9 cellular contexts compared by ENCODE assay signal in the genomic region with DNA sequence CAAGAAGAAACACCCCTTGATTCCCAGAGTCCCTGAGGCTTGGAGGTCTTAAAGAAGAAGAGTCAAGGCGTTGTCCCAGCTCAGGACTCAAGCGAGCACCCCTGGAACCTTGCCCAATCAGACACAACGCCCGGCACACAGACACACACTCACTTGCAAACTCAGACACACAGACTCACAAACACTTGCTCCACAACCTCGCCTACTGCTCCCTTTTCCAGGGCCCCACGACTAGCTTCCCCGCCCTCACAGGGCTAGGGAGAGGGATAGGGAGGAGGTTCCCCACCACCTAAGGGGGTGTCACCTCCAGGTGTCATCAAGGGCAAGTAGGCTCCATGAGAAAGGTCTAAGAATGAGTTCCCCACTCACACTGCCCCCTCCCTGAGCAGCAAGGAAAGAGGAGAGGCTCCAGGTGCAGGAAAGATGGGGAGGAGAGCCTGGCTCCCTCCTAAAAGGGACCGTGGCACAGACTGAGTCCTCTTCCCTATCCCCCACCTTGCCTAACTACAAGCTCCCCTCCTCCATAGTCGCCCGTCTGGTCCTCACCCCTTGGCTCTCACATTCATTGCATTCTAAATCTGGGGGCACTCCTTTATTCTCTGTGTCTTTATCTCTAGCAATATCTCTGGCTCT. TPM values are rescaled to one million over a fixed set of nuclear protein-coding genes. Genes with fewer than 3 reads are reported as not detected.
DNase-seq lines count a peak whose midpoint lies in the region; ATAC-seq, FAIRE-seq and TF ChIP-seq lines count a peak whose summit lies in the region.
"Had no signal": no experiment of that assay in that cellular context is flagged by ENCODE, and none has a peak within 500 bp of the region (broad histone marks: within the 10 kb centered on the region; RNA-seq: fewer than 3 reads in every experiment).

No MANE protein-coding gene starts in this region.

- H3K4me1 ChIP-seq in ectodermal cell (ENCODE audit: control insufficient read depth, insufficient read depth, low read length): peaks cover 32% of the 10 kb centered on the region
- peaks cover 5 to 16% of the 10 kb centered on the region in 2 experiments for H3K4me1 ChIP-seq in trophoblast cell (ENCODE audit: control insufficient read depth in 1 of 2, insufficient read depth in 2 of 2, low read length in 2 of 2)
- H3K4me1 ChIP-seq in pancreas: no peaks in the 10 kb centered on the region

- no peak overlapping the region for H4K8ac ChIP-seq in trophoblast cell (ENCODE audit: low read depth, low read length)

- H3K4ac ChIP-seq in trophoblast cell (ENCODE audit: low read depth, low read length): no peak overlapping the region

- DNase-seq in GM10266 (ENCODE audit: extremely low spot score): peak; percentile 25
- DNase-seq in LNCaP clone FGC (ENCODE audit: low read depth): no peak
- DNase-seq in trophoblast cell: no peak
- DNase-seq in pancreas: no peak
- DNase-seq in SW480 (ENCODE audit: low spot score): no peak
- no peak for DNase-seq in epidermal melanocyte (ENCODE audit: insufficient read length, low spot score)

- no peaks in the 10 kb centered on the region for H3K9me3 ChIP-seq in ectodermal cell (ENCODE audit: control insufficient read depth, low read length)
- H3K9me3 ChIP-seq in trophoblast cell (ENCODE audit: insufficient read depth, low read depth, low read length): peaks cover 3% of the 10 kb centered on the region
- no peaks in the 10 kb centered on the region for H3K9me3 ChIP-seq in pancreas

- no peak overlapping the region for H2AFZ ChIP-seq in trophoblast cell (ENCODE audit: insufficient read depth, low read length, poor library complexity)

- no peak overlapping the region for H3K18ac ChIP-seq in trophoblast cell (ENCODE audit: low read length)

- H3K79me1 ChIP-seq in trophoblast cell (ENCODE audit: low read length): no peaks in the 10 kb centered on the region

- H4K91ac ChIP-seq in trophoblast cell (ENCODE audit: low read depth, low read length): no peak overlapping the region

- H3K4me2 ChIP-seq in trophoblast cell (ENCODE audit: low read length): peak overlapping the region; percentile 63

- intact Hi-C loops in pancreas (cut with DNase I): no loop called here

- no peak overlapping the region for H3K14ac ChIP-seq in trophoblast cell (ENCODE audit: low read length)

- no peak for TF ChIP-seq CTCF in GM10266 (IDR thresholded peaks at IDR 0.05; ENCODE audit: control insufficient read depth, insufficient read depth, low read depth, missing control alignments)
- no peak for TF ChIP-seq CTCF in LNCaP clone FGC (IDR thresholded peaks at IDR 0.05; ENCODE audit: control insufficient read depth, extremely low read depth, insufficient read depth)
- TF ChIP-seq CTCF in pancreas (IDR thresholded peaks at IDR 0.05): no peak

- no peak overlapping the region for H2BK120ac ChIP-seq in trophoblast cell (ENCODE audit: insufficient read depth, low read length, poor library complexity)

- no peak overlapping the region for H3K23ac ChIP-seq in trophoblast cell (ENCODE audit: low read length)

- H3K27ac ChIP-seq in ectodermal cell (ENCODE audit: insufficient read depth, low read depth, low read length, poor library complexity, severe bottlenecking) (no peak overlapping the region), trophoblast cell (ENCODE audit: low read depth, low read length) (no peak overlapping the region), pancreas (no peak overlapping the region)

- FAIRE-seq in pancreas (lab: Jason Lieb, UNC): no peak

- no peaks in the 10 kb centered on the region for H3K79me2 ChIP-seq in trophoblast cell (ENCODE audit: control insufficient read depth, insufficient read depth, low read length, poor library complexity)

- peaks cover 75% of the 10 kb centered on the region for H3K27me3 ChIP-seq in ectodermal cell (ENCODE audit: control insufficient read depth, insufficient read depth, low read length, poor library complexity, severe bottlenecking)
- peaks cover 52% of the 10 kb centered on the region for H3K27me3 ChIP-seq in trophoblast cell (ENCODE audit: insufficient read depth, low read length)
- H3K27me3 ChIP-seq in pancreas: peaks cover 0 to 9% (median 3%) of the 10 kb centered on the region in 4 donors

- H4K12ac ChIP-seq in trophoblast cell (ENCODE audit: low read depth, low read length): no peak overlapping the region

- ATAC-seq in pancreas: no peak

- H3K36me3 ChIP-seq in ectodermal cell (ENCODE audit: control insufficient read depth, insufficient read depth, low read length) (no peaks in the 10 kb centered on the region), trophoblast cell (ENCODE audit: control insufficient read depth in 1 of 2, insufficient read depth in 2 of 2, low read length in 2 of 2) (no peaks in the 10 kb centered on the region), pancreas (no peaks in the 10 kb centered on the region)

- no peak overlapping the region for H2BK5ac ChIP-seq in trophoblast cell (ENCODE audit: low read depth, low read length, poor library complexity)

- WGBS in ectodermal cell, 2 experiments: 11 to 13% methylated on average over 10 of the region's 10 CpGs
- WGBS in trophoblast cell (ENCODE audit: extremely low coverage, insufficient coverage, insufficient read length): no CpG with 5 or more reads among the region's 10 CpGs
- 37 to 49% methylated on average over 9 to 10 of the region's 10 CpGs for WGBS in pancreas, 2 donors

- no peak overlapping the region for H2AK5ac ChIP-seq in trophoblast cell (ENCODE audit: low read length)

- H2BK12ac ChIP-seq in trophoblast cell (ENCODE audit: low read length): no peak overlapping the region

- H3K4me3 ChIP-seq in LNCaP clone FGC (ENCODE audit: low read depth, low read length) (peak overlapping the region; percentile 50), ectodermal cell (ENCODE audit: insufficient read depth, low read depth, low read length) (peak overlapping the region; percentile 48), trophoblast cell (ENCODE audit: low read depth, low read length) (no peak overlapping the region), pancreas (peak overlapping the region in 1 of 4 donors; percentile 30)
- H3K4me3 ChIP-seq: lung had no signal

- no peak overlapping the region for H3K9ac ChIP-seq in trophoblast cell (ENCODE audit: low read length)

RNA-seq across cellular contexts. Expression of gene WNT10B, which starts 0.7 kb away (rescaled TPM):
- polyA plus RNA-seq in ectodermal cell (2013, experiment 1 of 4): 31.1 TPM
- polyA plus RNA-seq in ectodermal cell (2013, experiment 2 of 4): 28.7 TPM
- polyA plus RNA-seq in ectodermal cell (2013, experiment 3 of 4): 25.6 TPM
- 26.8 TPM for polyA plus RNA-seq in ectodermal cell (2013, experiment 4 of 4)
- 5.7 and 5.9 TPM in 2 replicates for polyA plus RNA-seq in trophoblast cell (2013)
- total RNA-seq in pancreas: under 1 TPM in 5 of 6 donors, not detected in 1; 0.08 to 0.31 (median 0.12) TPM
- under 1 TPM; 0.34 to 0.59 TPM for polyA plus RNA-seq in pancreas
- total RNA-seq: dermis blood vessel endothelial cell had no signal

RNA-seq across cellular contexts. Expression of gene WNT1, which starts 7.3 kb away (rescaled TPM):
- polyA plus RNA-seq in ectodermal cell (2013, experiment 1 of 4): 98.6 TPM
- polyA plus RNA-seq in ectodermal cell (2013, experiment 2 of 4): 111 TPM
- polyA plus RNA-seq in ectodermal cell (2013, experiment 3 of 4): 122 TPM
- polyA plus RNA-seq in ectodermal cell (2013, experiment 4 of 4): 116 TPM
- 2.1 TPM in 2 replicates for polyA plus RNA-seq in trophoblast cell (2013)
- not detected for total RNA-seq in pancreas
- not detected for polyA plus RNA-seq in pancreas
- total RNA-seq: dermis blood vessel endothelial cell had no signal

RNA-seq across cellular contexts. Expression of gene ARF3, which starts 13.5 kb away (rescaled TPM):
- polyA plus RNA-seq in ectodermal cell (2013, experiment 1 of 4): 277 TPM
- 276 TPM for polyA plus RNA-seq in ectodermal cell (2013, experiment 2 of 4)
- polyA plus RNA-seq in ectodermal cell (2013, experiment 3 of 4): 131 TPM
- 157 TPM for polyA plus RNA-seq in ectodermal cell (2013, experiment 4 of 4)
- 112 and 113 TPM in 2 replicates for polyA plus RNA-seq in trophoblast cell (2013)
- total RNA-seq in pancreas: 10 to 100 TPM; 45.1 to 96.0 (median 61.7) TPM
- polyA plus RNA-seq in pancreas: 10 to 100 TPM; 29.5 to 42.1 TPM

RNA-seq across cellular contexts. Expression of gene DDN, which starts 28.4 kb away (rescaled TPM):
- 5.3 TPM for polyA plus RNA-seq in ectodermal cell (2013, experiment 1 of 4)
- polyA plus RNA-seq in ectodermal cell (2013, experiment 2 of 4): 5.0 TPM
- 3.9 TPM for polyA plus RNA-seq in ectodermal cell (2013, experiment 3 of 4)
- polyA plus RNA-seq in ectodermal cell (2013, experiment 4 of 4): 4.0 TPM
- 0.12 and 0.18 TPM in 2 replicates for polyA plus RNA-seq in trophoblast cell (2013)
- total RNA-seq in pancreas: under 1 TPM in 3 of 6 donors, not detected in 3; 0.03 to 0.09 (median 0.06) TPM
- polyA plus RNA-seq in pancreas: under 1 TPM; 0.04 to 0.12 TPM

RNA-seq across cellular contexts. Expression of gene FKBP11, which starts 45.5 kb away (rescaled TPM):
- polyA plus RNA-seq in ectodermal cell (2013, experiment 1 of 4): 27.6 TPM
- polyA plus RNA-seq in ectodermal cell (2013, experiment 2 of 4): 25.0 TPM
- polyA plus RNA-seq in ectodermal cell (2013, experiment 3 of 4): 26.7 TPM
- polyA plus RNA-seq in ectodermal cell (2013, experiment 4 of 4): 24.4 TPM
- polyA plus RNA-seq in trophoblast cell (2013): 111 and 113 TPM in 2 replicates
- total RNA-seq in pancreas: 100 to 1,000 TPM in 4 of 6 donors, 10 to 100 TPM in 2; 70.9 to 144 (median 127) TPM
- 100 to 1,000 TPM in 1 of 2 donors, 10 to 100 TPM in 1; 97.3 to 155 TPM for polyA plus RNA-seq in pancreas
